ENCODE assay signal across 8 cellular contexts in genomic region chr2:46499392-46499785, GRCh38. TPM values are rescaled to one million over a fixed set of nuclear protein-coding genes. Genes with fewer than 3 reads are reported as not detected.
DNase-seq lines count a peak whose midpoint lies in the region; ATAC-seq, FAIRE-seq and TF ChIP-seq lines count a peak whose summit lies in the region.

No MANE protein-coding gene starts in this region.

- no peak for TF ChIP-seq EP300 in gastroesophageal sphincter (IDR thresholded peaks at IDR 0.05)

- no peak for FAIRE-seq in HTR-8/SVneo (lab: Jason Lieb, UNC)

- ATAC-seq in gastroesophageal sphincter: no peak
- no peak for ATAC-seq in GM19035 (IDR thresholded peaks at IDR 0.05; ENCODE audit: unreplicated experiment)

- H3K4me3 ChIP-seq in GM08714 (ENCODE audit: low read length) (peak overlapping the region; percentile 70; the same call in 1 of the 2 replicates), WERI-Rb-1 (ENCODE audit: low read depth, low read length) (peak overlapping the region; percentile 86), gastroesophageal sphincter (peak overlapping the region; percentile 61 to 69), retinal pigment epithelial cell (ENCODE audit: low read length) (peak overlapping the region; percentile 81)

- TF ChIP-seq CTCF in WERI-Rb-1 (IDR thresholded peaks at IDR 0.05; ENCODE audit: low read depth, low read length) (no peak), gastroesophageal sphincter (IDR thresholded peaks at IDR 0.05) (no peak), retinal pigment epithelial cell (conservative IDR thresholded peaks at IDR 0.05; ENCODE audit: low read depth, low read length) (no peak)

- H3K36me3 ChIP-seq in WERI-Rb-1 (no peaks in the 10 kb centered on the region), gastroesophageal sphincter (no peaks in the 10 kb centered on the region)

- WGBS in gastroesophageal sphincter (ENCODE audit: low coverage in 1 of 2), 2 donors: 12 to 18% methylated on average over 7 of the region's 7 CpGs

- no peak overlapping the region; the same call in 1 of the 2 replicates for H3K27ac ChIP-seq in WERI-Rb-1
- peak overlapping the region; percentile 76 to 88 (median 88) for H3K27ac ChIP-seq in gastroesophageal sphincter

- H3K27me3 ChIP-seq in WERI-Rb-1 (ENCODE audit: insufficient read depth, low read depth, severe bottlenecking): no peaks in the 10 kb centered on the region
- no peaks in the 10 kb centered on the region for H3K27me3 ChIP-seq in gastroesophageal sphincter

- H3K9me3 ChIP-seq in WERI-Rb-1 (ENCODE audit: severe bottlenecking) (no peaks in the 10 kb centered on the region), gastroesophageal sphincter (no peaks in the 10 kb centered on the region)

- peaks cover 0 to 12% (median 0%) of the 10 kb centered on the region in 3 donors for H3K4me1 ChIP-seq in gastroesophageal sphincter

- DNase-seq in WERI-Rb-1 (no peak), retinal pigment epithelial cell (ENCODE audit: low read depth) (no peak), HTR-8/SVneo (ENCODE audit: insufficient read length, low spot score) (no peak)
- DNase-seq in stimulated activated CD4-positive, alpha-beta T cell treated with anti-CD3 and anti-CD28 coated beads, Interleukin-2, amount 100 ng/mL, for 48 hours: no peak
- DNase-seq in central memory CD4-positive, alpha-beta T cell: no peak

- TF ChIP-seq POLR2A in gastroesophageal sphincter (IDR thresholded peaks at IDR 0.05): no peak

RNA-seq across cellular contexts. Expression of gene TMEM247, which starts 20.0 kb away (rescaled TPM):
- total RNA-seq in gastroesophageal sphincter: not detected

RNA-seq across cellular contexts. Expression of gene RHOQ, which starts 42.9 kb away (rescaled TPM):
- 100 to 1,000 TPM; 105 to 207 (median 144) TPM for total RNA-seq in gastroesophageal sphincter

RNA-seq across cellular contexts. Expression of gene ATP6V1E2, which starts 43.0 kb away (rescaled TPM):
- 1 to 10 TPM; 3.2 to 8.4 (median 5.5) TPM for total RNA-seq in gastroesophageal sphincter
